ENCODE assay signal across 23 cellular contexts in genomic region chr10:109882251-109883057, GRCh38.
"Had no signal": no experiment of that assay in that cellular context is flagged by ENCODE, and none has a peak within 500 bp of the region (broad histone marks: within the 10 kb centered on the region; RNA-seq: fewer than 3 reads in every experiment).

No MANE protein-coding gene starts in this region.

- H3K27ac ChIP-seq: adrenal gland, ascending aorta, brain microvascular endothelial cell, esophagus muscularis mucosa, gastrocnemius medialis, right lobe of liver had no signal

- H3K27me3 Mint-ChIP-seq: activated naive CD4-positive, alpha-beta T cell treated with anti-CD3 and anti-CD28 coated beads, Interleukin-2, amount 50 U/mL, for 24 hours; stimulated activated memory B cell treated with anti-CD40 and anti-IgM and Interleukin-4, amounts not matched to agents 10 μg/mL and 1 μg/mL and 100 μg/mL, for 72 hours; T-helper 17 cell; type B pancreatic cell had no signal

- H3K4me3 Mint-ChIP-seq: activated naive CD4-positive, alpha-beta T cell treated with anti-CD3 and anti-CD28 coated beads, Interleukin-2, amount 50 U/mL, for 24 hours; activated T-cell treated with anti-CD3 and anti-CD28 coated beads, Interleukin-2, amount 50 U/mL, for 72 hours; nephron; stimulated activated memory B cell treated with anti-CD40 and anti-IgM and Interleukin-4, amounts not matched to agents 10 μg/mL and 1 μg/mL and 100 μg/mL, for 72 hours; T-helper 17 cell; type B pancreatic cell had no signal

- DNase-seq: activated CD4-positive, alpha-beta T cell treated with anti-CD3 and anti-CD28 coated beads for 4 hours; activated CD4-positive, alpha-beta T cell treated with anti-CD3 and anti-CD28 coated beads, Interleukin-2, amount 50 U/mL, for 48 hours; activated CD4-positive, CD25-positive, alpha-beta regulatory T cell; activated gamma-delta T cell treated with Interleukin-2 at 50 U/mL for 16 hours; activated T-cell treated with anti-CD3 and anti-CD28 coated beads, Interleukin-2, amount 50 U/mL, for 72 hours; brain microvascular endothelial cell; caudate nucleus; dermis blood vessel endothelial cell; effector memory CD4-positive, alpha-beta T cell; gastrocnemius medialis; right lobe of liver; small intestine; stimulated activated CD4-positive, alpha-beta T cell treated with anti-CD3 and anti-CD28 coated beads, Interleukin-2, amount 100 ng/mL, for 24 hours; SW 1271; T-helper 17 cell; testis had no signal

- H3K27me3 ChIP-seq: adrenal gland, ascending aorta, brain microvascular endothelial cell, esophagus muscularis mucosa, gastrocnemius medialis, right lobe of liver, testis had no signal

- FAIRE-seq: small intestine had no signal

- H3K27ac Mint-ChIP-seq: activated naive CD4-positive, alpha-beta T cell treated with anti-CD3 and anti-CD28 coated beads, Interleukin-2, amount 50 U/mL, for 24 hours; activated T-cell treated with anti-CD3 and anti-CD28 coated beads, Interleukin-2, amount 50 U/mL, for 72 hours; stimulated activated memory B cell treated with anti-CD40 and anti-IgM and Interleukin-4, amounts not matched to agents 10 μg/mL and 1 μg/mL and 100 μg/mL, for 72 hours; type B pancreatic cell had no signal

- H3K9me3 ChIP-seq: adrenal gland, ascending aorta, esophagus muscularis mucosa, gastrocnemius medialis, right lobe of liver, testis had no signal

- H3K4me3 ChIP-seq: adrenal gland, ascending aorta, gastrocnemius medialis, right lobe of liver, testis had no signal

- H3K9me3 Mint-ChIP-seq: activated naive CD4-positive, alpha-beta T cell treated with anti-CD3 and anti-CD28 coated beads, Interleukin-2, amount 50 U/mL, for 24 hours; activated T-cell treated with anti-CD3 and anti-CD28 coated beads, Interleukin-2, amount 50 U/mL, for 72 hours; nephron; stimulated activated memory B cell treated with anti-CD40 and anti-IgM and Interleukin-4, amounts not matched to agents 10 μg/mL and 1 μg/mL and 100 μg/mL, for 72 hours; type B pancreatic cell had no signal
